17 cellular contexts compared by ENCODE assay signal in genomic region chr5:140299056-140299455, GRCh38. TPM values are rescaled to one million over a fixed set of nuclear protein-coding genes. Genes with fewer than 3 reads are reported as not detected.
DNase-seq lines count a peak whose midpoint lies in the region; ATAC-seq, FAIRE-seq and TF ChIP-seq lines count a peak whose summit lies in the region.
"Had no signal": no experiment of that assay in that cellular context is flagged by ENCODE, and none has a peak within 500 bp of the region (broad histone marks: within the 10 kb centered on the region; RNA-seq: fewer than 3 reads in every experiment).

No MANE protein-coding gene starts in this region.

- dilution Hi-C loops in keratinocyte (cut with MboI; ENCODE audit: extremely low pct_ligation_motif_present, low sequenced_read_pairs): no loop called here

- H3K9me3 ChIP-seq in GM23248 (ENCODE audit: low read depth): no peaks in the 10 kb centered on the region
- H3K9me3 ChIP-seq in RWPE2 (ENCODE audit: severe bottlenecking): no peaks in the 10 kb centered on the region
- H3K9me3 ChIP-seq in keratinocyte (ENCODE audit: control insufficient read depth, low read depth, low read length): no peaks in the 10 kb centered on the region
- no peaks in the 10 kb centered on the region for H3K9me3 ChIP-seq in gastrocnemius medialis
- H3K9me3 ChIP-seq: suprapubic skin had no signal

- no peak for TF ChIP-seq POLR2A in gastrocnemius medialis (IDR thresholded peaks at IDR 0.05)

- no peak for TF ChIP-seq CTCF in RWPE2 (IDR thresholded peaks at IDR 0.05; ENCODE audit: poor library complexity, severe bottlenecking)
- TF ChIP-seq CTCF in keratinocyte (optimal IDR thresholded peaks at IDR 0.05 in 1 of 3, IDR thresholded peaks at IDR 0.05 in 1 of 3, conservative IDR thresholded peaks at IDR 0.05 in 1 of 3; ENCODE audit: extremely low read depth in 1 of 3, insufficient read depth in 2 of 3, low read length in 3 of 3): no peak
- no peak for TF ChIP-seq CTCF in gastrocnemius medialis (IDR thresholded peaks at IDR 0.05 in 4 of 5, conservative IDR thresholded peaks at IDR 0.05 in 1 of 5)

- peaks cover 68% of the 10 kb centered on the region for H3F3A ChIP-seq in GM23248 (ENCODE audit: insufficient read depth)

- H3K36me3 ChIP-seq in GM23248 (ENCODE audit: low read depth) (0 out of 2 replicates have a peak, but pooled peaks cover 7% of the 10 kb centered on the region), RWPE2 (ENCODE audit: low read depth) (peaks cover 56% of the 10 kb centered on the region), keratinocyte (ENCODE audit: control insufficient read depth in 2 of 2, extremely low read depth in 1 of 2, insufficient read depth in 2 of 2, low read length in 2 of 2) (peaks cover 2 to 13% of the 10 kb centered on the region in 2 experiments), gastrocnemius medialis (peaks cover 0 to 13% of the 10 kb centered on the region in 2 donors)

- H3K79me2 ChIP-seq in GM23248 (ENCODE audit: insufficient read depth) (peaks cover 77% of the 10 kb centered on the region), keratinocyte (ENCODE audit: control insufficient read depth, insufficient read depth, low read length) (peaks cover 62% of the 10 kb centered on the region)

- DNase-seq in GM23248: no peak
- no peak for DNase-seq in RWPE2 (ENCODE audit: low spot score)
- no peak for DNase-seq in keratinocyte (ENCODE audit: low read depth, low spot score)
- DNase-seq in gastrocnemius medialis: no peak
- no peak for DNase-seq in iPS-NIHi11 (ENCODE audit: low spot score)
- no peak for DNase-seq in NCI-H1092 treated with DMSO at 0.1 percent for 48 hours (lab: John Stamatoyannopoulos, UW)
- DNase-seq in HCEC 1CT: no peak
- DNase-seq: activated CD4-positive, alpha-beta T cell treated with anti-CD3 and anti-CD28 coated beads for 48 hours; activated effector memory CD4-positive, alpha-beta T cell treated with Interleukin-2 at 50 U/mL for 16 hours; effector CD8-positive, alpha-beta T cell; Kasumi-1; NCI-H1105 treated with DMSO at 0.1 percent for 48 hours; NCI-H524 treated with DMSO at 0.1 percent for 48 hours; SHP77 had no signal

- in situ Hi-C loops in GM23248 (cut with MboI) (no loop called here), gastrocnemius medialis (cut with MboI; ENCODE audit: low sequenced_read_pairs in 4 of 4) (no loop called here)

- ATAC-seq in RWPE2 (ENCODE audit: low read depth): no peak
- no peak for ATAC-seq in gastrocnemius medialis
- ATAC-seq in GM18498 (IDR thresholded peaks at IDR 0.05; ENCODE audit: unreplicated experiment): no peak
- ATAC-seq: natural killer cell treated with Interleukin-12 subunit alpha and Interleukin-12 subunit beta and Interleukin-15 and Interleukin-18, amount 100 ng/mL, for 72 hours had no signal

- H3K4me3 ChIP-seq in GM23248 (no peak overlapping the region), RWPE2 (ENCODE audit: severe bottlenecking) (no peak overlapping the region), keratinocyte (ENCODE audit: control insufficient read depth in 2 of 3, extremely low read depth in 1 of 3, insufficient read depth in 2 of 3, low read depth in 1 of 3, low read length in 3 of 3) (no peak overlapping the region), gastrocnemius medialis (no peak overlapping the region)
- H3K4me3 ChIP-seq: suprapubic skin had no signal

- 82 to 89% methylated on average over 5 of the region's 5 CpGs for WGBS in GM23248 (ENCODE audit: low coverage in 1 of 2, low lambda C conversion rate in 2 of 2, missing lambda C conversion rate in 2 of 2), 2 experiments

- H3K4me2 ChIP-seq in GM23248 (ENCODE audit: unreplicated experiment) (peak overlapping the region; percentile 43), keratinocyte (ENCODE audit: control insufficient read depth, extremely low read depth, insufficient read depth, low read depth, low read length) (no peak overlapping the region)

- FAIRE-seq in keratinocyte (lab: Jason Lieb, UNC): no peak

- intact Hi-C loops in gastrocnemius medialis (cut with DNase I; ENCODE audit: low total_unique reads): no loop called here

- H3K27me3 ChIP-seq in GM23248 (replicated peaks; ENCODE audit: insufficient read depth): no peaks in the 10 kb centered on the region
- H3K27me3 ChIP-seq in RWPE2 (ENCODE audit: insufficient read depth, poor library complexity, severe bottlenecking): no peaks in the 10 kb centered on the region
- no peaks in the 10 kb centered on the region for H3K27me3 ChIP-seq in keratinocyte (ENCODE audit: control insufficient read depth, extremely low read depth, insufficient read depth, low read length)
- H3K27me3 ChIP-seq in gastrocnemius medialis: no peaks in the 10 kb centered on the region
- H3K27me3 ChIP-seq: suprapubic skin had no signal

- peak overlapping the region; percentile 22; the same call in 1 of the 2 replicates for H3K9ac ChIP-seq in GM23248
- H3K9ac ChIP-seq in keratinocyte (ENCODE audit: control insufficient read depth, extremely low read depth, insufficient read depth, low read length): no peak overlapping the region

- H3K4me1 ChIP-seq in GM23248 (ENCODE audit: insufficient read depth) (peaks cover 68% of the 10 kb centered on the region), RWPE2 (ENCODE audit: insufficient read depth, poor library complexity, severe bottlenecking) (peaks cover 70% of the 10 kb centered on the region), keratinocyte (ENCODE audit: control insufficient read depth, extremely low read depth, insufficient read depth, low read length) (peaks cover 44% of the 10 kb centered on the region), gastrocnemius medialis (peaks cover 69 to 72% of the 10 kb centered on the region in 2 donors)

- H3K27ac ChIP-seq in GM23248 (peak overlapping the region; percentile 57), RWPE2 (ENCODE audit: poor library complexity, severe bottlenecking) (peak overlapping the region; percentile 69), keratinocyte (ENCODE audit: control insufficient read depth, insufficient read depth, low read length) (peak overlapping the region; percentile 34), gastrocnemius medialis (peak overlapping the region; percentile 77 to 88 (median 80))
- H3K27ac ChIP-seq: suprapubic skin had no signal

- no peaks in the 10 kb centered on the region for H3K9me1 ChIP-seq in keratinocyte (ENCODE audit: control insufficient read depth, extremely low read depth, insufficient read depth, low read length)

- H3K9me2 ChIP-seq in GM23248 (ENCODE audit: insufficient read depth): no peaks in the 10 kb centered on the region

- no peaks in the 10 kb centered on the region for H4K20me1 ChIP-seq in GM23248 (ENCODE audit: insufficient read depth)
- H4K20me1 ChIP-seq in keratinocyte (ENCODE audit: control insufficient read depth, extremely low read depth, insufficient read depth, low read length): peaks cover 3% of the 10 kb centered on the region

- no peak overlapping the region for H2AFZ ChIP-seq in GM23248
- H2AFZ ChIP-seq in keratinocyte (ENCODE audit: control insufficient read depth, low read length): no peak overlapping the region

RNA-seq across cellular contexts. Expression of gene PFDN1, which starts 3.8 kb away (rescaled TPM):
- total RNA-seq in GM23248 (2014; rRNA removed; shearing (Covaris generic)): 94.3 and 95.8 TPM in 2 replicates
- polyA plus RNA-seq in GM23248 (2016; fragmentation: Nextera tagmentation; extraction: Ambion mirVana): 87.0 and 99.9 TPM in 2 replicates
- polyA plus RNA-seq in keratinocyte: 77.2 to 101 TPM (median 79.0 TPM) in 3 replicates
- 192 TPM for polyA plus RNA-seq in keratinocyte (2011; ENCODE audit: low read depth)
- polyA plus RNA-seq in keratinocyte (2011; cell fraction: cytosol; rRNA removed): 100 and 122 TPM in 2 replicates
- 40.9 and 43.3 TPM in 2 replicates for polyA plus RNA-seq in keratinocyte (2011; cell fraction: nucleus; rRNA removed)
- polyA plus RNA-seq in keratinocyte (2012; ENCODE audit: low replicate concordance): 87.4 and 90.1 TPM in 2 replicates
- 79.0 to 84.7 TPM (median 83.4 TPM) in 3 replicates for polyA minus RNA-seq in keratinocyte
- 41.4 TPM for polyA minus RNA-seq in keratinocyte (2011; cell fraction: cytosol; rRNA and poly(A)+ RNA removed)
- polyA minus RNA-seq in keratinocyte (2011; cell fraction: nucleus; rRNA and poly(A)+ RNA removed): 15.2 and 19.6 TPM in 2 replicates
- 10 to 100 TPM; 47.9 to 81.0 (median 77.9) TPM for total RNA-seq in gastrocnemius medialis

RNA-seq across cellular contexts. Expression of gene HBEGF, which starts 47.3 kb away (rescaled TPM):
- total RNA-seq in GM23248 (2014; rRNA removed; shearing (Covaris generic)): 7.5 and 9.5 TPM in 2 replicates
- polyA plus RNA-seq in GM23248 (2016; fragmentation: Nextera tagmentation; extraction: Ambion mirVana) (4.5 and 4.9 TPM in 2 replicates), keratinocyte (29.0 to 53.1 TPM (median 34.2 TPM) in 3 replicates)
- 45.6 TPM for polyA plus RNA-seq in keratinocyte (2011; ENCODE audit: low read depth)
- 24.8 and 37.0 TPM in 2 replicates for polyA plus RNA-seq in keratinocyte (2011; cell fraction: cytosol; rRNA removed)
- polyA plus RNA-seq in keratinocyte (2011; cell fraction: nucleus; rRNA removed): 108 and 131 TPM in 2 replicates
- polyA plus RNA-seq in keratinocyte (2012; ENCODE audit: low replicate concordance): 22.1 and 109 TPM in 2 replicates
- polyA minus RNA-seq in keratinocyte: 11.6 to 23.4 TPM (median 17.4 TPM) in 3 replicates
- polyA minus RNA-seq in keratinocyte (2011; cell fraction: cytosol; rRNA and poly(A)+ RNA removed): 13.8 TPM
- 30.2 and 41.6 TPM in 2 replicates for polyA minus RNA-seq in keratinocyte (2011; cell fraction: nucleus; rRNA and poly(A)+ RNA removed)
- 10 to 100 TPM in 3 of 4 donors, 1 to 10 TPM in 1; 5.3 to 22.2 (median 17.6) TPM for total RNA-seq in gastrocnemius medialis
